Comparison of ENCODE assay signal across 1 cellular context in genomic region chr13:98842858-98843481, GRCh38.
TF ChIP-seq lines count a peak whose summit lies in the region.

No MANE protein-coding gene starts in this region.

TF ChIP-seq in HepG2, 621 proteins besides CTCF, POLR2A, EP300 and RAD21 (continued from another document):
- TF ChIP-seq PBX2 (CRISPR knock-in tag; IDR thresholded peaks at IDR 0.05) (no peak), ZNF44 (CRISPR knock-in tag; IDR thresholded peaks at IDR 0.05) (no peak), ZBTB33 (CRISPR knock-in tag; IDR thresholded peaks at IDR 0.05) (no peak), ZEB1 (IDR thresholded peaks at IDR 0.05; ENCODE audit: insufficient replicate concordance, low read depth) (no peak), NBN (conservative IDR thresholded peaks at IDR 0.05) (no peak), SMC3 (IDR thresholded peaks at IDR 0.05; ENCODE audit: low read length) (peak; percentile 84), ZNF605 (CRISPR knock-in tag; IDR thresholded peaks at IDR 0.05) (no peak), XRCC5 (optimal IDR thresholded peaks at IDR 0.05; ENCODE audit: low read length) (peak; percentile 22), ZNF383 (CRISPR knock-in tag; IDR thresholded peaks at IDR 0.05; ENCODE audit: borderline replicate concordance) (no peak), STAG1 (CRISPR knock-in tag; IDR thresholded peaks at IDR 0.05) (peak; percentile 93), MNT (IDR thresholded peaks at IDR 0.05) (no peak)
